In the genomic region with DNA sequence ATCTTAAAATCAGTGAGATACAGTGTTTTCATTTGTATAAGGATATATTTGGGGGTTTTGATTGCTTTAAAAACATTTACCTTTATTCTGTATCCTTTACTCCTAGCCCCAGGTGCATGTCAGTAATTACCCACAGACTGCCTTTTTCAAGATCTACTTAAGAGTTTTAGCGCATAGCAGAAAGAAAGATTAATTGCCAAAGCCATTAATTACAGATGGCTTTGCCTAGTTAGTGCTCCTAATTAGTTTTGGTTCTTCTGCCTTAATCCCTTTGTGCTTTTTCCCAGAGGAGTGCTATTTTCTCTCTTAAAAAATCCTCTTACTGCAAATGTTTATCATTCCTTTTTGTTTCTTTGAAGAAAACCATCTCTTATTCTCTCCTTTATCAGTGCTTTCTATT, we compare ENCODE assay signal across 16 cellular contexts.
DNase-seq lines count a peak whose midpoint lies in the region; TF ChIP-seq lines count a peak whose summit lies in the region.
"Had no signal": no experiment of that assay in that cellular context is flagged by ENCODE, and none has a peak within 500 bp of the region (broad histone marks: within the 10 kb centered on the region; RNA-seq: fewer than 3 reads in every experiment).

No MANE protein-coding gene starts in this region.

- no peak overlapping the region for H2BK120ac ChIP-seq in neuronal stem cell (ENCODE audit: low read depth, low read length)

- no peaks in the 10 kb centered on the region for H3K4me1 Mint-ChIP-seq in neural progenitor cell

- peak; percentile 34 for DNase-seq in NCI-H1105 treated with DMSO at 0.1 percent for 48 hours (lab: John Stamatoyannopoulos, UW)
- no peak for DNase-seq in NCI-H1105 (lab: John Stamatoyannopoulos, UW)
- DNase-seq in NCI-H524 (lab: John Stamatoyannopoulos, UW): peak; percentile 12 to 52
- DNase-seq in OCI-M1 (lab: John Stamatoyannopoulos, UW): peak; percentile 10
- peak; percentile 51 for DNase-seq in neural progenitor cell (ENCODE audit: low spot score)
- DNase-seq in activated gamma-delta T cell (lab: John Stamatoyannopoulos, UW): no peak
- no peak for DNase-seq in neuronal stem cell (ENCODE audit: low spot score)
- DNase-seq in middle frontal gyrus (ENCODE audit: extremely low spot score, low spot score): no peak
- DNase-seq: 8988T; AML-193; Caco-2; CD8-positive, alpha-beta memory T cell; DMS 273 treated with DMSO at 0.1 percent for 48 hours; EL; GM23248 had no signal

- H3K23ac ChIP-seq in neuronal stem cell (ENCODE audit: low read depth, low read length, poor library complexity): no peak overlapping the region

- H3K36me3 ChIP-seq in neural progenitor cell (peaks cover 3% of the 10 kb centered on the region), neuronal stem cell (replicated peaks in 1 of 2; ENCODE audit: control insufficient read depth in 2 of 2, insufficient read depth in 2 of 2, low read length in 2 of 2) (peaks cover 0 to 81% of the 10 kb centered on the region in 2 donors)

- H3K4me3 ChIP-seq in neural progenitor cell (no peak overlapping the region), neuronal stem cell (ENCODE audit: low read length in 2 of 2) (no peak overlapping the region)
- H3K4me3 ChIP-seq: BLaER1, GM23248 had no signal

- no peaks in the 10 kb centered on the region for H3K27me3 Mint-ChIP-seq in neural progenitor cell (ENCODE audit: insufficient read depth, low read depth)
- H3K27me3 Mint-ChIP-seq: CD8-positive, alpha-beta memory T cell had no signal

- no peak overlapping the region for H3K18ac ChIP-seq in neuronal stem cell (ENCODE audit: low read length)

- H3K27ac ChIP-seq in neural progenitor cell: peak overlapping the region; percentile 62
- H3K27ac ChIP-seq in neuronal stem cell (replicated peaks; ENCODE audit: low read length): no peak overlapping the region
- H3K27ac ChIP-seq: BLaER1, GM23248 had no signal

- no peak overlapping the region for H3K27ac Mint-ChIP-seq in neural progenitor cell
- H3K27ac Mint-ChIP-seq: CD8-positive, alpha-beta memory T cell had no signal

- H3K4me1 ChIP-seq in neural progenitor cell (peaks cover 30% of the 10 kb centered on the region), neuronal stem cell (ENCODE audit: control insufficient read depth in 2 of 2, insufficient read depth in 1 of 2, low read depth in 1 of 2, low read length in 2 of 2) (no peaks in the 10 kb centered on the region)
- H3K4me1 ChIP-seq: BLaER1, Caco-2 had no signal

- TF ChIP-seq CTCF in neural progenitor cell (IDR thresholded peaks at IDR 0.05): no peak

- H3K9me3 ChIP-seq in neural progenitor cell (ENCODE audit: low read depth): no peaks in the 10 kb centered on the region
- H3K9me3 ChIP-seq in neuronal stem cell (replicated peaks in 1 of 2; ENCODE audit: control insufficient read depth in 2 of 2, insufficient read depth in 1 of 2, low read depth in 1 of 2, low read length in 2 of 2): no peaks in the 10 kb centered on the region
- H3K9me3 ChIP-seq: BLaER1, Caco-2 had no signal

- H2BK12ac ChIP-seq in neuronal stem cell (ENCODE audit: low read length): no peak overlapping the region

- no peak overlapping the region for H3K4me2 ChIP-seq in neural progenitor cell
- no peak overlapping the region for H3K4me2 ChIP-seq in neuronal stem cell (ENCODE audit: insufficient read depth, low read length, poor library complexity, severe bottlenecking)
- H3K4me2 ChIP-seq: BLaER1 had no signal

- no peak overlapping the region for H3K4ac ChIP-seq in neuronal stem cell (ENCODE audit: low read length)

- H3K36me3 Mint-ChIP-seq in neural progenitor cell: peaks cover 15% of the 10 kb centered on the region

- no peak overlapping the region for H3K14ac ChIP-seq in neuronal stem cell (ENCODE audit: low read length)

- H4K20me1 ChIP-seq in neural progenitor cell (ENCODE audit: low read depth): no peaks in the 10 kb centered on the region
- H4K20me1 ChIP-seq: BLaER1 had no signal

- H2AK5ac ChIP-seq in neuronal stem cell (ENCODE audit: low read depth, low read length): no peak overlapping the region

- no peak overlapping the region for H4K91ac ChIP-seq in neuronal stem cell (ENCODE audit: low read depth, low read length, poor library complexity)

- peaks cover 21% of the 10 kb centered on the region for H3F3A ChIP-seq in neural progenitor cell (ENCODE audit: low read depth)

- H3K79me2 ChIP-seq in neural progenitor cell (ENCODE audit: low read depth): no peaks in the 10 kb centered on the region

- no peaks in the 10 kb centered on the region for H3K79me1 ChIP-seq in neuronal stem cell (ENCODE audit: low read depth, low read length)

- H3K27me3 ChIP-seq in neural progenitor cell (no peaks in the 10 kb centered on the region), neuronal stem cell (ENCODE audit: control insufficient read depth in 3 of 3, insufficient read depth in 3 of 3, low read depth in 1 of 3, low read length in 3 of 3) (no peaks in the 10 kb centered on the region)
- H3K27me3 ChIP-seq: BLaER1 had no signal

- WGBS in neuronal stem cell (ENCODE audit: extremely low coverage in 2 of 2, insufficient read length in 2 of 2, insufficient replicate concordance in 1 of 2), 2 donors: no CpG with 5 or more reads among the region's 1 CpG

- no peak overlapping the region for H2BK5ac ChIP-seq in neuronal stem cell (ENCODE audit: low read length)

- no peak overlapping the region for H3K4me3 Mint-ChIP-seq in neural progenitor cell
- H3K4me3 Mint-ChIP-seq: CD8-positive, alpha-beta memory T cell had no signal

- no peaks in the 10 kb centered on the region for H3K9me3 Mint-ChIP-seq in neural progenitor cell
- H3K9me3 Mint-ChIP-seq: CD8-positive, alpha-beta memory T cell had no signal

- H3K9ac ChIP-seq in neural progenitor cell: no peak overlapping the region
- H3K9ac ChIP-seq in neuronal stem cell (ENCODE audit: low read depth, low read length, poor library complexity): no peak overlapping the region
- H3K9ac ChIP-seq: BLaER1, GM23248 had no signal

- H2AFZ ChIP-seq in neural progenitor cell (replicated peaks): no peak overlapping the region
- H2AFZ ChIP-seq in neuronal stem cell (ENCODE audit: low read length): no peak overlapping the region
- H2AFZ ChIP-seq: GM23248 had no signal

- no peak overlapping the region for H2BK15ac ChIP-seq in neuronal stem cell (ENCODE audit: low read length)

- H4K8ac ChIP-seq in neuronal stem cell (ENCODE audit: low read depth, low read length): no peak overlapping the region

Comparison
In these comparisons a context has a peak if more than half of its experiments do, and no peak if none do; other contexts are left out.
1. DNase-seq: peak in NCI-H1105 treated with DMSO at 0.1 percent for 48 hours (single experiment), NCI-H524 (2 of 2), OCI-M1 (single experiment) and neural progenitor cell (single experiment); none in NCI-H1105 (single experiment), activated gamma-delta T cell (single experiment), neuronal stem cell (single experiment) and middle frontal gyrus (single experiment).